ENCODE assay signal across 8 cellular contexts in the genomic region with DNA sequence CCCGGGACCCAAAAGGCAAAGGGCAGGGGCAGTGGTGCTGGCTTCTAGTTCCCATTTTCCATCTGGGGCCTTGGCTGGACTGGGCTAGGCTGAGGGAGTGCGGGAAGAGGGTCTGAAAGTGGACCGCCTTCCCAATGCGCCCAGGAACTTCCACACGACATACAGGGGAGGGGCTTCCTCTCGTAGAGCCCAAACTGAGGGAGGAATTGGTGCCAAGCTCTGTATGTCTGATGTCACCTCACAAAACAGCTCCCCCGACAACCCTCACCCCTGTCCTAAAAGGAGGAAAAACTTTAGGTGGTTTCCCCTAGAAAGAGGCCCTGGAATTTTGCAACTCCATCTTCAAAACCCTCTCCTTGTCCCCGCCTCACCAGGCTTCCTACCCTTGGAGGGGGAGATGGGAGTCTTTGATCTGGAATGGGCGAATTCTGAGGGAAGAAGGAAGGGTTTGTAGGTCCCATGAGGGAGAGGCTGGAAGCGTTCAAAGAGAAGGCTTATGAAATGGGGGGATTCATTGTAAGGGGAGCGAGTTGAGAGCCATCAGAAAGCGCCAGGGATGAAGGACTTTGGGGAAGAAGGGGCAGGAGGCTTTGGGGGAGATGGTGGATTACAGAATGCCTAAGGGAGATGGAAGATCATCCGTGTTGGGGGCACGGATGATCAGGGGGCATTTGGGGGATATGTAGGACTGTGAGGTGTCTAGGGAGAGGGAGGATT. TPM values are rescaled to one million over a fixed set of nuclear protein-coding genes. Genes with fewer than 3 reads are reported as not detected.
DNase-seq lines count a peak whose midpoint lies in the region; ATAC-seq and TF ChIP-seq lines count a peak whose summit lies in the region.

No MANE protein-coding gene starts in this region.

- no peak overlapping the region for H3K27ac ChIP-seq in right cardiac atrium (ENCODE audit: low read length)
- H3K27ac ChIP-seq in skin epidermis: peak overlapping the region; percentile 81 to 96 (median 94)

- H3K9me3 Mint-ChIP-seq in T-helper 1 cell treated with Interleukin-12 subunit alpha and Interleukin-12 subunit beta and Interleukin-4 antibody, amounts not matched to agents 30 μg/mL and 1 μg/mL, for 36 hours: no peaks in the 10 kb centered on the region
- no peaks in the 10 kb centered on the region for H3K9me3 Mint-ChIP-seq in activated CD8-positive, alpha-beta T cell treated with anti-CD3 and anti-CD28 coated beads for 36 hours

- H3K4me3 ChIP-seq in right cardiac atrium (ENCODE audit: low read length) (peak overlapping the region; percentile 66), skin epidermis (peak overlapping the region; percentile 73 to 86 (median 84))

- H3K27me3 ChIP-seq in right cardiac atrium (ENCODE audit: control insufficient read depth, insufficient read depth): no peaks in the 10 kb centered on the region

- TF ChIP-seq CTCF in activated CD8-positive, alpha-beta T cell treated with anti-CD3 and anti-CD28 coated beads for 36 hours (IDR thresholded peaks at IDR 0.05): no peak

- ATAC-seq in activated CD8-positive, alpha-beta T cell treated with anti-CD3 and anti-CD28 coated beads for 36 hours: no peak
- peak in 1 of 2 donors; percentile 20 for ATAC-seq in right cardiac atrium
- ATAC-seq in HG02623 (IDR thresholded peaks at IDR 0.05; ENCODE audit: unreplicated experiment): no peak
- no peak for ATAC-seq in HG03460 (IDR thresholded peaks at IDR 0.05; ENCODE audit: unreplicated experiment)

- peak overlapping the region; percentile 97 for H3K4me3 Mint-ChIP-seq in T-helper 1 cell treated with Interleukin-12 subunit alpha and Interleukin-12 subunit beta and Interleukin-4 antibody, amounts not matched to agents 30 μg/mL and 1 μg/mL, for 36 hours
- H3K4me3 Mint-ChIP-seq in activated CD8-positive, alpha-beta T cell treated with anti-CD3 and anti-CD28 coated beads for 36 hours: peak overlapping the region; percentile 96

- no peaks in the 10 kb centered on the region for H3K9me3 ChIP-seq in right cardiac atrium (ENCODE audit: control insufficient read depth, low read length)

- intact Hi-C loops in activated CD8-positive, alpha-beta T cell treated with anti-CD3 and anti-CD28 coated beads for 36 hours (cut with micrococcal nuclease): loop anchor here (2.0 kb wide), 1 partner anchor 75 kb away; no protein-coding TSS in a partner anchor
- intact Hi-C loops in right cardiac atrium (cut with DNase I): loop anchor here (2.0 to 10.0 kb wide), 3 partner anchors 75 to 455 kb away; no protein-coding TSS in a partner anchor

- POLR2A ChIA-PET in activated CD8-positive, alpha-beta T cell treated with anti-CD3 and anti-CD28 coated beads for 36 hours (lab: Charles Lee): interaction anchor here (0.6 kb wide), 1 partner anchor 26 kb away, joined by 3 read pairs; no protein-coding TSS in a partner anchor

- no peaks in the 10 kb centered on the region for H3K36me3 Mint-ChIP-seq in T-helper 1 cell treated with Interleukin-12 subunit alpha and Interleukin-12 subunit beta and Interleukin-4 antibody, amounts not matched to agents 30 μg/mL and 1 μg/mL, for 36 hours (ENCODE audit: low read depth)
- no peaks in the 10 kb centered on the region for H3K36me3 Mint-ChIP-seq in activated CD8-positive, alpha-beta T cell treated with anti-CD3 and anti-CD28 coated beads for 36 hours (ENCODE audit: low read depth)

- H3K27ac Mint-ChIP-seq in T-helper 1 cell treated with Interleukin-12 subunit alpha and Interleukin-12 subunit beta and Interleukin-4 antibody, amounts not matched to agents 30 μg/mL and 1 μg/mL, for 36 hours: peak overlapping the region; percentile 89
- H3K27ac Mint-ChIP-seq in activated CD8-positive, alpha-beta T cell treated with anti-CD3 and anti-CD28 coated beads for 36 hours: peak overlapping the region; percentile 87

- peaks cover 37% of the 10 kb centered on the region for H3K4me1 Mint-ChIP-seq in T-helper 1 cell treated with Interleukin-12 subunit alpha and Interleukin-12 subunit beta and Interleukin-4 antibody, amounts not matched to agents 30 μg/mL and 1 μg/mL, for 36 hours (ENCODE audit: low read depth)
- peaks cover 35% of the 10 kb centered on the region for H3K4me1 Mint-ChIP-seq in activated CD8-positive, alpha-beta T cell treated with anti-CD3 and anti-CD28 coated beads for 36 hours (ENCODE audit: low read depth)

- DNase-seq in T-helper 1 cell (no peak), right cardiac atrium (peak in 1 of 3 donors; percentile 34), epidermal melanocyte (ENCODE audit: insufficient read length, low spot score) (no peak)
- no peak for DNase-seq in activated CD8-positive, alpha-beta T cell treated with anti-CD3 and anti-CD28 coated beads for 36 hours

- CTCF ChIA-PET in activated CD8-positive, alpha-beta T cell treated with anti-CD3 and anti-CD28 coated beads for 36 hours (lab: Charles Lee): interaction anchor here (0.6 to 4.4 kb wide), 5 partner anchors 9 to 724 kb away, joined by 3 to 28 read pairs (median 4); no protein-coding TSS in a partner anchor

- H3K27me3 Mint-ChIP-seq in T-helper 1 cell treated with Interleukin-12 subunit alpha and Interleukin-12 subunit beta and Interleukin-4 antibody, amounts not matched to agents 30 μg/mL and 1 μg/mL, for 36 hours (ENCODE audit: low read depth): peaks cover 12% of the 10 kb centered on the region
- no peaks in the 10 kb centered on the region for H3K27me3 Mint-ChIP-seq in activated CD8-positive, alpha-beta T cell treated with anti-CD3 and anti-CD28 coated beads for 36 hours

- H3K4me1 ChIP-seq in right cardiac atrium (ENCODE audit: control insufficient read depth, insufficient read depth, low read length): peaks cover 10% of the 10 kb centered on the region

- 6% methylated on average over 14 of the region's 14 CpGs for WGBS in right cardiac atrium

RNA-seq across cellular contexts. Expression of gene GLTP, which starts 0.9 kb away (rescaled TPM):
- total RNA-seq in activated CD8-positive, alpha-beta T cell treated with anti-CD3 and anti-CD28 coated beads for 36 hours: 10 to 100 TPM; 19.9 to 21.2 TPM
- 10 to 100 TPM; 20.5 to 26.8 (median 22.3) TPM for total RNA-seq in right cardiac atrium
- 20.7 TPM for polyA plus RNA-seq in right cardiac atrium

RNA-seq across cellular contexts. Expression of gene TCHP, which starts 20.6 kb away (rescaled TPM):
- 10 to 100 TPM; 19.9 to 21.0 TPM for total RNA-seq in activated CD8-positive, alpha-beta T cell treated with anti-CD3 and anti-CD28 coated beads for 36 hours
- 10 to 100 TPM in 3 of 4 donors, 1 to 10 TPM in 1; 7.1 to 13.5 (median 10.3) TPM for total RNA-seq in right cardiac atrium
- 10.1 TPM for polyA plus RNA-seq in right cardiac atrium

RNA-seq across cellular contexts. Expression of gene TRPV4, which starts 46.3 kb away (rescaled TPM):
- not detected for total RNA-seq in activated CD8-positive, alpha-beta T cell treated with anti-CD3 and anti-CD28 coated beads for 36 hours
- 1 to 10 TPM; 1.1 to 1.4 (median 1.2) TPM for total RNA-seq in right cardiac atrium
- polyA plus RNA-seq in right cardiac atrium: 0.57 TPM
